In the genomic region with DNA sequence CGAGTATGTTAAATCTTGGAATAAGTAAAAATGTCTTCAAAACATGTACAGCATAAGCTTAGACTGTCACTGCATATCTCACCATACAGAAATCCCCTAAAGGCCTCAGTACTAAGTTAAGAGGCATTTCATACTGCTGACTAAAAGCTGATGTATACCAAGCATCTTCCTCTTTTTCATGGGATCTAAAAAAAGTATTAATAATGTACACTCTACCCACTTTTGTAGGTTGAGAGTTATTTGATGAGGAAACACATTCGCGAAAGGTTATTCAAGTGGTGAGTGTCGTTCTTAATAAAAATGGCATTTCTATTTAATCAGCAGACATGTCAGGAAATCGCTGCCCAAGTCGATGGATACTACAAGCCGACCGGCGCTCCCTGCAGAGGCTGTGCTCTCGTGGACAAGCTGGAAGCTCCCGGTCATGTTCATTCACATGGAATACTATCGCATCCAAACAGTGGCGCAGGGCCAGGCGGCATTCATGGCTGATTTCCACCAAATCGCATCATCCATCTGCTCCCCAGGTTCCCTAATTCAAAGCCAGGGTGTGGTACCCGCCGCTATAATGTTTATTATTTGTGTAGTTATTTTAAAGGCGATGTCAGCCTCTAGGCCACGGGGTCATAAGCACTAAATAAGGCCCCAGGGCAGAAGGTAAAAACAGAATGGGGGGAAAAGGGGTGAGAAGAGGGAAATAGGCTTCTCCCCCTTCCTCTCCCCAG, we compare ENCODE assay signal across 1 cellular context.
A peak's percentile ranks its signal among the peaks of the same experiment; 100 is the strongest.
TF ChIP-seq lines count a peak whose summit lies in the region.

No MANE protein-coding gene starts in this region.

TF ChIP-seq in K562, 482 proteins besides CTCF, POLR2A, EP300 and RAD21 (continued from another document):
- peak in 1 of 2 experiments; percentile 31 for TF ChIP-seq AFF1 (IDR thresholded peaks at IDR 0.05; ENCODE audit: low read depth in 1 of 2, partially characterized antibody in 2 of 2)
- no peak for TF ChIP-seq ZNF318 (IDR thresholded peaks at IDR 0.05; ENCODE audit: borderline replicate concordance in 1 of 2, low read depth in 1 of 2)
- no peak for TF ChIP-seq CEBPG (CRISPR knock-in tag; IDR thresholded peaks at IDR 0.05)
- no peak for TF ChIP-seq CEBPG (tag; conservative IDR thresholded peaks at IDR 0.05 in 1 of 2, IDR thresholded peaks at IDR 0.05 in 1 of 2)
- no peak for TF ChIP-seq ZNF57 (CRISPR knock-in tag; IDR thresholded peaks at IDR 0.05)
- TF ChIP-seq SPI1 (IDR thresholded peaks at IDR 0.05; ENCODE audit: borderline replicate concordance, low read depth, low read length): no peak
- no peak for TF ChIP-seq RBM39 (optimal IDR thresholded peaks at IDR 0.05; ENCODE audit: low read depth, low read length)
- no peak for TF ChIP-seq POU5F1 (IDR thresholded peaks at IDR 0.05; ENCODE audit: borderline replicate concordance, low read depth, low read length, partially characterized antibody)
- TF ChIP-seq PRPF4 (IDR thresholded peaks at IDR 0.05; ENCODE audit: insufficient read depth, low read depth, low read length, poor library complexity, severe bottlenecking): no peak
- TF ChIP-seq SUPT5H (IDR thresholded peaks at IDR 0.05): no peak
- TF ChIP-seq TCFL5 (CRISPR knock-in tag; conservative IDR thresholded peaks at IDR 0.05): no peak
